14 cellular contexts compared by ENCODE assay signal in the genomic region with DNA sequence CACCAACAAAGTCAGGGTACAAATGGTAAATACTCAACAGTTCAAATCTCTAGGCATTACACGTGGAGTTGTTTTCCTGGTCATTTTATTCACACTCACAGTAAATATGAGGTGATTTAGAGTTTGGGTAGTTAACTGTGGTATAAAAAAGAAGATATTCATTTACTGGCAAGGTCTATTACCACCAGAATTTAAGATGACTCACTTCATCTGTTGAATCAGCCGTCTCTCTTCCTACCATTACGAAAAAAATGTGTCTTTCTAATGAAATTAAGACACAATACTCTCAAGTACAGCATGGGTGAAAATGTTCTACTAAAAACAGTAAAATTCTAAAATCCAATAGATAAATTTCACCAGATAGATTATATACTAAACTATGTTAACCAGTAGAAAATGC. TPM values are rescaled to one million over a fixed set of nuclear protein-coding genes. Genes with fewer than 3 reads are reported as not detected.
A peak's percentile ranks its signal among the peaks of the same experiment; 100 is the strongest.
DNase-seq lines count a peak whose midpoint lies in the region; ATAC-seq and TF ChIP-seq lines count a peak whose summit lies in the region.
"Had no signal": no experiment of that assay in that cellular context is flagged by ENCODE, and none has a peak within 500 bp of the region (broad histone marks: within the 10 kb centered on the region; RNA-seq: fewer than 3 reads in every experiment).

No MANE protein-coding gene starts in this region.

- H2AFZ ChIP-seq in IMR-90 (replicated peaks; ENCODE audit: low read length, poor library complexity): no peak overlapping the region
- no peak overlapping the region for H2AFZ ChIP-seq in mesenchymal stem cell (ENCODE audit: low read depth, low read length)

- POLR2A ChIA-PET in IMR-90 (lab: Charles Lee; ENCODE audit: unreplicated experiment): no interaction called here

- no TSS peak for BruUV-seq in IMR-90 (replicated peaks; lab: Mats Ljungman, UMichigan)

- H3K4ac ChIP-seq in IMR-90 (ENCODE audit: low read depth, low read length) (no peak overlapping the region), mesenchymal stem cell (ENCODE audit: low read depth in 1 of 2, low read length in 2 of 2) (no peak overlapping the region)

- H3K9me1 ChIP-seq in IMR-90 (ENCODE audit: insufficient read depth, low read length): no peaks in the 10 kb centered on the region

- dilution Hi-C loops in IMR-90 (cut with HindIII; ENCODE audit: low sequenced_read_pairs, unreplicated experiment): no loop called here

- H4K91ac ChIP-seq in IMR-90 (ENCODE audit: insufficient read depth, low read depth, low read length) (no peak overlapping the region), mesenchymal stem cell (ENCODE audit: low read length) (no peak overlapping the region)

- H3K14ac ChIP-seq in IMR-90 (replicated peaks; ENCODE audit: low read depth, low read length) (no peak overlapping the region), mesenchymal stem cell (ENCODE audit: low read length in 2 of 2) (no peak overlapping the region)

- no peak overlapping the region for H3K23ac ChIP-seq in IMR-90 (ENCODE audit: low read depth, low read length)
- H3K23ac ChIP-seq in mesenchymal stem cell (ENCODE audit: low read length in 2 of 2): no peak overlapping the region

- H4K20me1 ChIP-seq in IMR-90 (ENCODE audit: insufficient read depth, low read length): no peaks in the 10 kb centered on the region

- no peak overlapping the region for H4K5ac ChIP-seq in IMR-90 (ENCODE audit: low read depth, low read length)

- CTCF ChIA-PET in IMR-90 (lab: Yijun Ruan, JAX): no interaction called here

- in situ Hi-C loops in IMR-90 (cut with MboI; ENCODE audit: low sequenced_read_pairs): no loop called here

- intact Hi-C loops in IMR-90 (cut with micrococcal nuclease): no loop called here

- H3K36me3 ChIP-seq in IMR-90 (ENCODE audit: control insufficient read depth, insufficient read depth, low read length): peaks cover 24% of the 10 kb centered on the region
- peaks cover 10 to 56% of the 10 kb centered on the region in 2 experiments for H3K36me3 ChIP-seq in mesenchymal stem cell (ENCODE audit: control insufficient read depth in 1 of 2, insufficient read depth in 2 of 2, low read depth in 1 of 2, low read length in 2 of 2)

- TF ChIP-seq POLR2A in IMR-90 (IDR thresholded peaks at IDR 0.05; ENCODE audit: low read depth, low read length): no peak

- H3K4me3 ChIP-seq in IMR-90 (ENCODE audit: insufficient read depth, low read depth, low read length): no peak overlapping the region
- no peak overlapping the region for H3K4me3 ChIP-seq in mesenchymal stem cell (ENCODE audit: insufficient read depth in 1 of 2, low read depth in 1 of 2, low read length in 2 of 2)

- DNase-seq in AG20443 (ENCODE audit: low spot score) (peak; percentile 77), IMR-90 (peak; percentile 79), dedifferentiated amniotic fluid mesenchymal stem cell (ENCODE audit: extremely low spot score) (peak; percentile 28), mesenchymal stem cell (no peak), NCI-H187 treated with DMSO at 0.1 percent for 48 hours (lab: John Stamatoyannopoulos, UW) (no peak), cerebellar nuclear complex (lab: John Stamatoyannopoulos, UW) (no peak), T-helper 9 cell (no peak)
- DNase-seq: activated naive CD8-positive, alpha-beta T cell treated with anti-CD3 and anti-CD28 coated beads, Interleukin-2, amount 10 ng/mL, durations not matched to agents 7 days and 5 days; CD4-positive, CD25-positive, alpha-beta regulatory T cell; cortex of kidney; islet precursor cell; stimulated activated CD4-positive, alpha-beta T cell treated with anti-CD3 and anti-CD28 coated beads, Interleukin-1b, Interleukin-23, amount 100 ng/mL, for 48 hours had no signal

- H3K27ac ChIP-seq in IMR-90 (ENCODE audit: insufficient read depth, low read length) (no peak overlapping the region), mesenchymal stem cell (ENCODE audit: low read length, poor library complexity, severe bottlenecking) (no peak overlapping the region)

- H3K9me3 ChIP-seq in IMR-90 (ENCODE audit: control insufficient read depth, insufficient read depth, low read length) (no peaks in the 10 kb centered on the region), mesenchymal stem cell (ENCODE audit: control insufficient read depth, low read length) (no peaks in the 10 kb centered on the region)

- H3K18ac ChIP-seq in IMR-90 (ENCODE audit: low read depth, low read length): no peak overlapping the region
- no peak overlapping the region for H3K18ac ChIP-seq in mesenchymal stem cell (ENCODE audit: low read depth in 1 of 2, low read length in 2 of 2)

- H2AK9ac ChIP-seq in IMR-90 (replicated peaks; ENCODE audit: low read depth, low read length, poor library complexity): no peak overlapping the region

- no CpG with 5 or more reads among the region's 3 CpGs for WGBS in IMR-90 (ENCODE audit: extremely low coverage in 2 of 2, insufficient read length in 1 of 2), 2 experiments
- WGBS in mesenchymal stem cell: no CpG with 5 or more reads among the region's 3 CpGs

- H3K4me2 ChIP-seq in IMR-90 (ENCODE audit: low read depth, low read length) (no peak overlapping the region), mesenchymal stem cell (ENCODE audit: low read length, poor library complexity, severe bottlenecking) (no peak overlapping the region)

- H2BK15ac ChIP-seq in IMR-90 (ENCODE audit: low read depth, low read length): no peak overlapping the region
- H2BK15ac ChIP-seq in mesenchymal stem cell (ENCODE audit: low read depth, poor library complexity, severe bottlenecking): no peak overlapping the region

- no peak for TF ChIP-seq CTCF in IMR-90 (conservative IDR thresholded peaks at IDR 0.05; ENCODE audit: low read depth, low read length)

- H2BK5ac ChIP-seq in IMR-90 (ENCODE audit: low read depth, low read length, poor library complexity, severe bottlenecking): peak overlapping the region; percentile 62
- H2BK5ac ChIP-seq in mesenchymal stem cell (ENCODE audit: low read depth, low read length, poor library complexity, severe bottlenecking): no peak overlapping the region

- no peak overlapping the region for H2AK5ac ChIP-seq in IMR-90 (ENCODE audit: low read depth, low read length)
- no peak overlapping the region for H2AK5ac ChIP-seq in mesenchymal stem cell (ENCODE audit: low read length, severe bottlenecking)

- H3K4me1 ChIP-seq in IMR-90 (ENCODE audit: control insufficient read depth, insufficient read depth, low read length) (peaks cover 2% of the 10 kb centered on the region; the same call in 1 of the 2 replicates), mesenchymal stem cell (ENCODE audit: control insufficient read depth, insufficient read depth, low read depth, low read length) (no peaks in the 10 kb centered on the region)

- no peak overlapping the region for H2BK20ac ChIP-seq in IMR-90 (ENCODE audit: low read depth, low read length)

- peak; percentile 58 for ATAC-seq in IMR-90 (ENCODE audit: low read depth)
- ATAC-seq in GM19351 (IDR thresholded peaks at IDR 0.05; ENCODE audit: unreplicated experiment): no peak
- ATAC-seq: HCT116 had no signal

- H3K9ac ChIP-seq in IMR-90 (ENCODE audit: low read depth, low read length) (no peak overlapping the region), mesenchymal stem cell (ENCODE audit: low read length) (peak overlapping the region; percentile 37)

- H4K8ac ChIP-seq in IMR-90 (ENCODE audit: low read depth in 2 of 2, low read length in 2 of 2) (no peak overlapping the region), mesenchymal stem cell (ENCODE audit: low read length) (no peak overlapping the region)

- no peak overlapping the region for H2BK120ac ChIP-seq in IMR-90 (ENCODE audit: low read depth, low read length)
- no peak overlapping the region for H2BK120ac ChIP-seq in mesenchymal stem cell (ENCODE audit: low read depth, low read length)

- H3K27me3 ChIP-seq in IMR-90 (ENCODE audit: control insufficient read depth, insufficient read depth, low read length) (no peaks in the 10 kb centered on the region), mesenchymal stem cell (ENCODE audit: control insufficient read depth in 1 of 2, insufficient read depth in 1 of 2, low read length in 2 of 2) (no peaks in the 10 kb centered on the region)

- H2BK12ac ChIP-seq in mesenchymal stem cell (ENCODE audit: low read length in 2 of 2): no peak overlapping the region

- H3K79me1 ChIP-seq in IMR-90 (ENCODE audit: low read depth in 1 of 2, low read length in 2 of 2): peaks cover 19 to 21% of the 10 kb centered on the region in 2 experiments
- H3K79me1 ChIP-seq in mesenchymal stem cell (replicated peaks; ENCODE audit: low read length, poor library complexity, severe bottlenecking): peaks cover 20% of the 10 kb centered on the region

- H3K56ac ChIP-seq in IMR-90 (ENCODE audit: extremely low read depth, insufficient read depth, low read length): no peak overlapping the region

- TF ChIP-seq RAD21 in IMR-90 (IDR thresholded peaks at IDR 0.05; ENCODE audit: low read length): no peak

TF ChIP-seq in IMR-90, 13 proteins besides CTCF, POLR2A, EP300 and RAD21:
- TF ChIP-seq MXI1 (IDR thresholded peaks at IDR 0.05; ENCODE audit: borderline replicate concordance, low read depth, low read length) (no peak), FOS (IDR thresholded peaks at IDR 0.05; ENCODE audit: low read depth, low read length) (peak; percentile 55; the same call in 1 of the 2 replicates), NFE2L2 (IDR thresholded peaks at IDR 0.05; ENCODE audit: low read depth, low read length) (no peak), RCOR1 (IDR thresholded peaks at IDR 0.05; ENCODE audit: insufficient replicate concordance, low read length) (no peak)
- TF ChIP-seq, protein P1, sequence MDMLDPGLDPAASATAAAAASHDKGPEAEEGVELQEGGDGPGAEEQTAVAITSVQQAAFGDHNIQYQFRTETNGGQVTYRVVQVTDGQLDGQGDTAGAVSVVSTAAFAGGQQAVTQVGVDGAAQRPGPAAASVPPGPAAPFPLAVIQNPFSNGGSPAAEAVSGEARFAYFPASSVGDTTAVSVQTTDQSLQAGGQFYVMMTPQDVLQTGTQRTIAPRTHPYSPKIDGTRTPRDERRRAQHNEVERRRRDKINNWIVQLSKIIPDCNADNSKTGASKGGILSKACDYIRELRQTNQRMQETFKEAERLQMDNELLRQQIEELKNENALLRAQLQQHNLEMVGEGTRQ (IDR thresholded peaks at IDR 0.05; ENCODE audit: low read depth, low read length): no peak
TF ChIP-seq in IMR-90: peak in this region for 1.

RNA-seq across cellular contexts. Expression of gene GPR75, which starts 21.0 kb away (rescaled TPM):
- total RNA-seq in IMR-90 (2012; rRNA removed): 1.4 and 1.7 TPM in 2 replicates
- polyA plus RNA-seq in IMR-90 (2012; rRNA removed): 2.1 and 2.6 TPM in 2 replicates
- 0.74 and 1.0 TPM in 2 replicates for polyA plus RNA-seq in IMR-90 (2012; cell fraction: cytosol; rRNA removed)
- 9.3 and 16.2 TPM in 2 replicates for polyA plus RNA-seq in IMR-90 (2012; cell fraction: nucleus; rRNA removed; ENCODE audit: low replicate concordance)
- 1.3 TPM for polyA plus RNA-seq in mesenchymal stem cell (2013, experiment 1 of 2)
- polyA plus RNA-seq in mesenchymal stem cell (2013, experiment 2 of 2): 1.2 TPM
- polyA plus RNA-seq: CD4-positive, CD25-positive, alpha-beta regulatory T cell had no signal

Comparison
In these comparisons a context has a peak if more than half of its experiments do, and no peak if none do; other contexts are left out.
1. DNase-seq: peak in AG20443 (single experiment), IMR-90 (single experiment) and dedifferentiated amniotic fluid mesenchymal stem cell (single experiment); none in mesenchymal stem cell (single experiment), NCI-H187 treated with DMSO at 0.1 percent for 48 hours (single experiment), cerebellar nuclear complex (0 of 2) and T-helper 9 cell (single experiment).